Comparison of ENCODE assay signal across 12 cellular contexts in the genomic region with DNA sequence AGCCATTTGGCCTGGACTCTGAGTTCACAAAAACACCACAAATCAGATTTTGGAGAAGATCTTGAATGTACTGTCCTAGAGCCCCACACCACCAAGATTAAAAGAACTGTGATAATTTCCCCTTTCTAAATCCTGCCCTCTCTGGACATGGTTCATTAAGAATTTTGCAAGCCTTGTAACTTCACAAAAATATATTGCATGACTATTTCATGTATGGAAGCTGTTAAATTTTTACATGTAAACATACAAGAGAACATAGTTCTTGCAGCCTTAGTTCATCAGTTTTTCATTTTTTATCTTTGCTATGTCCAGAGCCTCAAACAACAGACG.
DNase-seq lines count a peak whose midpoint lies in the region; ATAC-seq and TF ChIP-seq lines count a peak whose summit lies in the region.
"Had no signal": no experiment of that assay in that cellular context is flagged by ENCODE, and none has a peak within 500 bp of the region (broad histone marks: within the 10 kb centered on the region; RNA-seq: fewer than 3 reads in every experiment).

No MANE protein-coding gene starts in this region.

- no peaks in the 10 kb centered on the region for H3K36me3 ChIP-seq in heart left ventricle
- no peaks in the 10 kb centered on the region for H3K36me3 ChIP-seq in WERI-Rb-1
- H3K36me3 ChIP-seq in upper lobe of left lung: no peaks in the 10 kb centered on the region

- peak overlapping the region in 3 of 6 donors; percentile 15 to 94 (median 92) for H3K27ac Mint-ChIP-seq in naive B cell
- H3K27ac Mint-ChIP-seq: H9 had no signal

- no peak for TF ChIP-seq EP300 in upper lobe of left lung (IDR thresholded peaks at IDR 0.05)

- WGBS in heart left ventricle, 4 donors: 0% methylated on average over 1 of the region's 1 CpG
- 0% methylated on average over 1 of the region's 1 CpG for WGBS in upper lobe of left lung, 2 donors

- peaks cover 3 to 13% (median 4%) of the 10 kb centered on the region in 3 donors for H3K27me3 Mint-ChIP-seq in naive B cell

- TF ChIP-seq CTCF in heart left ventricle (IDR thresholded peaks at IDR 0.05) (no peak), WERI-Rb-1 (IDR thresholded peaks at IDR 0.05; ENCODE audit: low read depth, low read length) (no peak), upper lobe of left lung (IDR thresholded peaks at IDR 0.05) (no peak)

- H3K4me3 Mint-ChIP-seq in naive B cell: no peak overlapping the region
- H3K4me3 Mint-ChIP-seq: H9, immature natural killer cell, neural crest cell had no signal

- H3K27ac ChIP-seq in heart left ventricle (peak overlapping the region in 11 of 12 donors; percentile 43 to 86 (median 71)), WERI-Rb-1 (peak overlapping the region; percentile 18), upper lobe of left lung (peak overlapping the region; percentile 36 to 75 (median 62))
- H3K27ac ChIP-seq: testis had no signal

- TF ChIP-seq POLR2A in heart left ventricle (IDR thresholded peaks at IDR 0.05) (no peak), upper lobe of left lung (IDR thresholded peaks at IDR 0.05) (no peak)

- DNase-seq in heart left ventricle: no peak
- DNase-seq in Right ventricle myocardium inferior (ENCODE audit: missing footprints): no peak
- no peak for DNase-seq in WERI-Rb-1
- no peak for DNase-seq in naive B cell
- DNase-seq in upper lobe of left lung: no peak
- no peak for DNase-seq in kidney glomerular epithelial cell (lab: John Stamatoyannopoulos, UW)
- no peak for DNase-seq in occipital lobe (lab: John Stamatoyannopoulos, UW)
- DNase-seq in C1 segment of cervical spinal cord (lab: John Stamatoyannopoulos, UW): no peak

- no peaks in the 10 kb centered on the region for H3K27me3 ChIP-seq in heart left ventricle
- H3K27me3 ChIP-seq in WERI-Rb-1 (ENCODE audit: insufficient read depth, low read depth, severe bottlenecking): no peaks in the 10 kb centered on the region
- no peaks in the 10 kb centered on the region for H3K27me3 ChIP-seq in upper lobe of left lung
- H3K27me3 ChIP-seq: testis had no signal

- peaks cover 5 to 23% (median 21%) of the 10 kb centered on the region in 7 donors for H3K9me3 Mint-ChIP-seq in naive B cell

- peaks cover 11 to 18% (median 11%) of the 10 kb centered on the region in 3 donors for H3K4me1 Mint-ChIP-seq in naive B cell

- peaks cover 0 to 59% (median 31%) of the 10 kb centered on the region in 12 donors for H3K4me1 ChIP-seq in heart left ventricle
- peaks cover 23 to 39% (median 29%) of the 10 kb centered on the region in 4 donors for H3K4me1 ChIP-seq in upper lobe of left lung

- H3K36me3 Mint-ChIP-seq in naive B cell: peaks cover 0 to 9% of the 10 kb centered on the region in 2 donors

- H3K4me3 ChIP-seq in heart left ventricle: no peak overlapping the region
- no peak overlapping the region for H3K4me3 ChIP-seq in WERI-Rb-1 (ENCODE audit: low read depth, low read length)
- H3K4me3 ChIP-seq in upper lobe of left lung: no peak overlapping the region
- H3K4me3 ChIP-seq: testis had no signal

- intact Hi-C loops in heart left ventricle (cut with DNase I) (loop anchor here (1.0 to 10.0 kb wide), 16 partner anchors 84 to 730 kb away; a partner anchor contains a TSS), Right ventricle myocardium inferior (cut with DNase I) (loop anchor here (5.0 to 10.0 kb wide), 5 partner anchors 84 to 714 kb away; no protein-coding TSS in a partner anchor)

- H3K9me3 ChIP-seq in heart left ventricle (peaks cover 0 to 19% (median 7%) of the 10 kb centered on the region in 12 donors), WERI-Rb-1 (ENCODE audit: severe bottlenecking) (peaks cover 21% of the 10 kb centered on the region), upper lobe of left lung (peaks cover 0 to 11% (median 3%) of the 10 kb centered on the region in 4 donors)
- H3K9me3 ChIP-seq: testis had no signal

- peak in 1 of 4 donors; percentile 1 for ATAC-seq in heart left ventricle
- ATAC-seq in Right ventricle myocardium inferior: no peak
- ATAC-seq in naive B cell (ENCODE audit: low read depth in 2 of 2): peak; percentile 13 to 16
- ATAC-seq in upper lobe of left lung (ENCODE audit: low FRiP score in 2 of 2): peak in 1 of 2 donors; percentile 20

Comparison
In these comparisons a context has a peak if more than half of its experiments do, and no peak if none do; other contexts are left out.
1. H3K27ac ChIP-seq: peak in every context shown above with its lines; median percentile 71 in heart left ventricle; 62 in upper lobe of left lung; 18 in WERI-Rb-1.